In the genomic region with DNA sequence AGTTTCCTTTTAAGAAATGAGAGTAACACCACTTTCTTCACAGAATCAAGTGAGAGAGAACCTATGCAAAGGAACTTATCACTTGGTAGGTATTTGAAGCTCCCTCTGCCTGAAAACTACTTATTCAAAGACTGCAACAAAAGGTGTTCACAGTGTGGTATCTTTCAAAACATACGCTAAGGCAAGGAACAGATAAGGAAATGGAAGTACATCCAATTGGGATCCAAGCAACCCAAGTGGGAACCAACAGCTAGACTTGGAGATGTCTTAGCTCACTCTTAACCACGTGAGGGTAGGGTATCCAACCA, we compare ENCODE assay signal across 7 cellular contexts. TPM values are rescaled to one million over a fixed set of nuclear protein-coding genes. Genes with fewer than 3 reads are reported as not detected.
DNase-seq lines count a peak whose midpoint lies in the region; ATAC-seq and TF ChIP-seq lines count a peak whose summit lies in the region.

No MANE protein-coding gene starts in this region.

- H3K27me3 ChIP-seq in PC-3 (ENCODE audit: low read length) = peaks cover 78% of the 10 kb centered on the region
- peaks cover 0 to 58% (median 21%) of the 10 kb centered on the region in 4 donors for H3K27me3 ChIP-seq in esophagus muscularis mucosa

- ATAC-seq in PC-3 = no peak; the same call in 1 of the 2 replicates
- no peak for ATAC-seq in GM21576 (IDR thresholded peaks at IDR 0.05; ENCODE audit: unreplicated experiment)

- WGBS in esophagus muscularis mucosa = 23% methylated on average over 2 of the region's 2 CpGs

- no TSS peak for BruUV-seq in PC-3 (replicated peaks; lab: Mats Ljungman, UMichigan)

- no peak overlapping the region for H3K9ac ChIP-seq in PC-3 (ENCODE audit: low read length)

- H3K79me2 ChIP-seq in PC-3 (ENCODE audit: low read length) = no peaks in the 10 kb centered on the region

- H3F3A ChIP-seq in PC-3 (ENCODE audit: low read length, unreplicated experiment) = no peaks in the 10 kb centered on the region

- no peak overlapping the region for H3K27ac ChIP-seq in PC-3 (ENCODE audit: low read length)
- no peak overlapping the region for H3K27ac ChIP-seq in esophagus muscularis mucosa (replicated peaks in 1 of 4)

- H4K20me1 ChIP-seq in PC-3 (ENCODE audit: low read length) = no peaks in the 10 kb centered on the region

- no peaks in the 10 kb centered on the region for H3K9me2 ChIP-seq in PC-3 (replicated peaks; ENCODE audit: low read length)

- H3K4me1 ChIP-seq in PC-3 (ENCODE audit: insufficient read depth, low read length) (peaks cover 11% of the 10 kb centered on the region; the same call in 1 of the 2 replicates), esophagus muscularis mucosa (peaks cover 12 to 23% (median 21%) of the 10 kb centered on the region in 4 donors)

- no peak for TF ChIP-seq EP300 in esophagus muscularis mucosa (IDR thresholded peaks at IDR 0.05)

- 0 out of 2 replicates have a peak overlapping the region, but pooled peaks have one; percentile 75 for H2AFZ ChIP-seq in PC-3 (ENCODE audit: low read length)

- H3K9me3 ChIP-seq in PC-3 (ENCODE audit: low read length) (no peaks in the 10 kb centered on the region), esophagus muscularis mucosa (no peaks in the 10 kb centered on the region)

- TF ChIP-seq CTCF in GM13976 (IDR thresholded peaks at IDR 0.05; ENCODE audit: borderline replicate concordance, control extremely low read depth, extremely low read depth, insufficient read depth, missing control alignments) = no peak
- no peak for TF ChIP-seq CTCF in PC-3 (conservative IDR thresholded peaks at IDR 0.05; ENCODE audit: low read depth, low read length)
- TF ChIP-seq CTCF in esophagus muscularis mucosa (IDR thresholded peaks at IDR 0.05) = no peak
- no peak for TF ChIP-seq CTCF in retinal pigment epithelial cell (conservative IDR thresholded peaks at IDR 0.05; ENCODE audit: low read depth, low read length)

- H3K36me3 ChIP-seq in PC-3 (ENCODE audit: low read depth, low read length) = no peaks in the 10 kb centered on the region
- no peaks in the 10 kb centered on the region for H3K36me3 ChIP-seq in esophagus muscularis mucosa

- DNase-seq in GM13976 (ENCODE audit: low spot score) (peak; percentile 36), PC-3 (no peak), esophagus muscularis mucosa (ENCODE audit: extremely low spot score) (no peak), retinal pigment epithelial cell (ENCODE audit: low read depth) (no peak), 8988T (no peak), hypothalamus (lab: John Stamatoyannopoulos, UW) (no peak)

- no peak for TF ChIP-seq POLR2A in esophagus muscularis mucosa (IDR thresholded peaks at IDR 0.05; ENCODE audit: low read depth)

- in situ Hi-C loops in GM13976 (cut with MboI; ENCODE audit: low sequenced_read_pairs, unreplicated experiment) = no loop called here

- peak overlapping the region; percentile 87; the same call in 1 of the 2 replicates for H3K4me2 ChIP-seq in PC-3 (ENCODE audit: low read length)

- POLR2A ChIA-PET in PC-3 (lab: Charles Lee; ENCODE audit: unreplicated experiment) = no interaction called here

- CTCF ChIA-PET in PC-3 (lab: Charles Lee) = no interaction called here

- intact Hi-C loops in PC-3 (cut with micrococcal nuclease) = no loop called here
- intact Hi-C loops in esophagus muscularis mucosa (cut with DNase I) = no loop called here

- H3K4me3 ChIP-seq in PC-3 (ENCODE audit: low read length) (peak overlapping the region; percentile 66; the same call in 1 of the 2 replicates), esophagus muscularis mucosa (peak overlapping the region; percentile 55 to 65 (median 58)), retinal pigment epithelial cell (ENCODE audit: low read length) (peak overlapping the region; percentile 69)

RNA-seq across cellular contexts. Expression of gene PPM1E, which starts 0.4 kb away (rescaled TPM):
- total RNA-seq in PC-3 (2014; rRNA removed) (not detected in 2 replicates), esophagus muscularis mucosa (under 1 TPM; 0.42 to 0.91 (median 0.67) TPM)
